1 cellular context compared by ENCODE assay signal in the genomic region with DNA sequence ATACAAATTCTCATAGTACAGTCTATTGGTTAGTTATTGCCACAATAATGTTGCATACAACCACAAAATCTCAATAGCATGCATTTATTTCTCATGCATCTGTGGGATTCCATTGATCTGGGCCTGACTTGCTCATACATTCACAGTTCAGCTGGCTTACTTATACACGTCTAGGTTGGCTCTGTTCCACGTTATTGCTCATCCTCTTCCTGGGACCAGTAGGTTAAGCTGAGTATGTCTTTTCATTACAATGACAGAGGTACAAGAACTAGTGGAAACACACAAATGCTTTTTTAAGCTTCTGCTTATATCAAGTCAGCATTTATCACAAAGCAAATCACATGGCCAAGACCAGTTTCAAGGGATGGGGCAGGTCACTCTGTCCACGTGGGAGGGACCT.
TF ChIP-seq lines count a peak whose summit lies in the region.

No MANE protein-coding gene starts in this region.

TF ChIP-seq in SK-N-SH treated with all-trans-retinoic acid at 6 μM for 48 hours, 23 proteins besides CTCF, POLR2A, EP300 and RAD21 (continued from another document):
- TF ChIP-seq PATZ1 (CRISPR knock-in tag; IDR thresholded peaks at IDR 0.05; ENCODE audit: borderline replicate concordance) (no peak), GLIS3 (CRISPR knock-in tag; IDR thresholded peaks at IDR 0.05) (no peak), TCF4 (CRISPR knock-in tag; IDR thresholded peaks at IDR 0.05; ENCODE audit: borderline replicate concordance) (no peak), BACH2 (CRISPR knock-in tag; IDR thresholded peaks at IDR 0.05; ENCODE audit: borderline replicate concordance) (no peak), OSR1 (CRISPR knock-in tag; IDR thresholded peaks at IDR 0.05) (no peak), ZNF8 (CRISPR knock-in tag; IDR thresholded peaks at IDR 0.05) (no peak), ZFP30 (CRISPR knock-in tag; IDR thresholded peaks at IDR 0.05) (no peak), ISL1 (CRISPR knock-in tag; IDR thresholded peaks at IDR 0.05) (no peak), ZFP3 (CRISPR knock-in tag; IDR thresholded peaks at IDR 0.05) (no peak), ZNF70 (CRISPR knock-in tag; IDR thresholded peaks at IDR 0.05) (no peak)
- TF ChIP-seq, protein P1, sequence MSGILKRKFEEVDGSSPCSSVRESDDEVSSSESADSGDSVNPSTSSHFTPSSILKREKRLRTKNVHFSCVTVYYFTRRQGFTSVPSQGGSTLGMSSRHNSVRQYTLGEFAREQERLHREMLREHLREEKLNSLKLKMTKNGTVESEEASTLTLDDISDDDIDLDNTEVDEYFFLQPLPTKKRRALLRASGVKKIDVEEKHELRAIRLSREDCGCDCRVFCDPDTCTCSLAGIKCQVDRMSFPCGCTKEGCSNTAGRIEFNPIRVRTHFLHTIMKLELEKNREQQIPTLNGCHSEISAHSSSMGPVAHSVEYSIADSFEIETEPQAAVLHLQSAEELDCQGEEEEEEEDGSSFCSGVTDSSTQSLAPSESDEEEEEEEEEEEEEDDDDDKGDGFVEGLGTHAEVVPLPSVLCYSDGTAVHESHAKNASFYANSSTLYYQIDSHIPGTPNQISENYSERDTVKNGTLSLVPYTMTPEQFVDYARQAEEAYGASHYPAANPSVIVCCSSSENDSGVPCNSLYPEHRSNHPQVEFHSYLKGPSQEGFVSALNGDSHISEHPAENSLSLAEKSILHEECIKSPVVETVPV (CRISPR knock-in tag; IDR thresholded peaks at IDR 0.05): no peak
- TF ChIP-seq, protein P2, sequence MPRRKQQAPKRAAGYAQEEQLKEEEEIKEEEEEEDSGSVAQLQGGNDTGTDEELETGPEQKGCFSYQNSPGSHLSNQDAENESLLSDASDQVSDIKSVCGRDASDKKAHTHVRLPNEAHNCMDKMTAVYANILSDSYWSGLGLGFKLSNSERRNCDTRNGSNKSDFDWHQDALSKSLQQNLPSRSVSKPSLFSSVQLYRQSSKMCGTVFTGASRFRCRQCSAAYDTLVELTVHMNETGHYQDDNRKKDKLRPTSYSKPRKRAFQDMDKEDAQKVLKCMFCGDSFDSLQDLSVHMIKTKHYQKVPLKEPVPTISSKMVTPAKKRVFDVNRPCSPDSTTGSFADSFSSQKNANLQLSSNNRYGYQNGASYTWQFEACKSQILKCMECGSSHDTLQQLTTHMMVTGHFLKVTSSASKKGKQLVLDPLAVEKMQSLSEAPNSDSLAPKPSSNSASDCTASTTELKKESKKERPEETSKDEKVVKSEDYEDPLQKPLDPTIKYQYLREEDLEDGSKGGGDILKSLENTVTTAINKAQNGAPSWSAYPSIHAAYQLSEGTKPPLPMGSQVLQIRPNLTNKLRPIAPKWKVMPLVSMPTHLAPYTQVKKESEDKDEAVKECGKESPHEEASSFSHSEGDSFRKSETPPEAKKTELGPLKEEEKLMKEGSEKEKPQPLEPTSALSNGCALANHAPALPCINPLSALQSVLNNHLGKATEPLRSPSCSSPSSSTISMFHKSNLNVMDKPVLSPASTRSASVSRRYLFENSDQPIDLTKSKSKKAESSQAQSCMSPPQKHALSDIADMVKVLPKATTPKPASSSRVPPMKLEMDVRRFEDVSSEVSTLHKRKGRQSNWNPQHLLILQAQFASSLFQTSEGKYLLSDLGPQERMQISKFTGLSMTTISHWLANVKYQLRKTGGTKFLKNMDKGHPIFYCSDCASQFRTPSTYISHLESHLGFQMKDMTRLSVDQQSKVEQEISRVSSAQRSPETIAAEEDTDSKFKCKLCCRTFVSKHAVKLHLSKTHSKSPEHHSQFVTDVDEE (CRISPR knock-in tag; IDR thresholded peaks at IDR 0.05): no peak
